1 cellular context compared by ENCODE assay signal in the genomic region with DNA sequence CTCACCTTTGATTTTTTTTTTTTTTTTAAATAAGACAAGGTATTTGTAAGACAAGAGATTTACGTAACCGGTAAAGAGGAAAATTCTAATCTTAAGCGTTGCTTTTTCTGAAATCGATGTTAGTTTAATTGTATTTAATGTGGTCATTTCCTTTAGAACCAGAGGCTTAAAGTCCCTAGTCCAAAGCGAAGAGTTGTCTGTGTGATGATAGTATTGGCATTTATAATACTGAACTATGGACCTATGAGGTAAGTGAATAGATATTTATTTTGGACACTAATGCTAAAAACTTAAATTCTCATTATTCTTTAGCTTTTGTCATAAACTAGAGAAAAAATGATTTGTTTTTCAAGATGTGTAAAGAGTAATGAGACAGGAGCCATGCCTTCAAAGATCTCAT.
TF ChIP-seq lines count a peak whose summit lies in the region.

No MANE protein-coding gene starts in this region.

TF ChIP-seq in HepG2, 621 proteins besides CTCF, POLR2A, EP300 and RAD21 (continued from another document):
- TF ChIP-seq, protein P1, sequence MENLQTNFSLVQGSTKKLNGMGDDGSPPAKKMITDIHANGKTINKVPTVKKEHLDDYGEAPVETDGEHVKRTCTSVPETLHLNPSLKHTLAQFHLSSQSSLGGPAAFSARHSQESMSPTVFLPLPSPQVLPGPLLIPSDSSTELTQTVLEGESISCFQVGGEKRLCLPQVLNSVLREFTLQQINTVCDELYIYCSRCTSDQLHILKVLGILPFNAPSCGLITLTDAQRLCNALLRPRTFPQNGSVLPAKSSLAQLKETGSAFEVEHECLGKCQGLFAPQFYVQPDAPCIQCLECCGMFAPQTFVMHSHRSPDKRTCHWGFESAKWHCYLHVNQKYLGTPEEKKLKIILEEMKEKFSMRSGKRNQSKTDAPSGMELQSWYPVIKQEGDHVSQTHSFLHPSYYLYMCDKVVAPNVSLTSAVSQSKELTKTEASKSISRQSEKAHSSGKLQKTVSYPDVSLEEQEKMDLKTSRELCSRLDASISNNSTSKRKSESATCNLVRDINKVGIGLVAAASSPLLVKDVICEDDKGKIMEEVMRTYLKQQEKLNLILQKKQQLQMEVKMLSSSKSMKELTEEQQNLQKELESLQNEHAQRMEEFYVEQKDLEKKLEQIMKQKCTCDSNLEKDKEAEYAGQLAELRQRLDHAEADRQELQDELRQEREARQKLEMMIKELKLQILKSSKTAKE (CRISPR knock-in tag; IDR thresholded peaks at IDR 0.05; ENCODE audit: borderline replicate concordance), result no peak
- TF ChIP-seq ZNF30 (CRISPR knock-in tag; IDR thresholded peaks at IDR 0.05) (no peak), IKZF4 (CRISPR knock-in tag; IDR thresholded peaks at IDR 0.05; ENCODE audit: borderline replicate concordance, low read depth, not compliant biosample characterization) (no peak), FOSL2 (CRISPR knock-in tag; IDR thresholded peaks at IDR 0.05) (no peak), CC2D1A (CRISPR knock-in tag; IDR thresholded peaks at IDR 0.05) (no peak), HNRNPUL1 (IDR thresholded peaks at IDR 0.05; ENCODE audit: low read depth, low read length) (no peak), ZBTB8A (CRISPR knock-in tag; IDR thresholded peaks at IDR 0.05; ENCODE audit: borderline replicate concordance, low read depth) (no peak), SRY (CRISPR knock-in tag; IDR thresholded peaks at IDR 0.05) (no peak), ZSCAN20 (CRISPR knock-in tag; IDR thresholded peaks at IDR 0.05; ENCODE audit: borderline replicate concordance) (no peak)
- TF ChIP-seq, protein P2, sequence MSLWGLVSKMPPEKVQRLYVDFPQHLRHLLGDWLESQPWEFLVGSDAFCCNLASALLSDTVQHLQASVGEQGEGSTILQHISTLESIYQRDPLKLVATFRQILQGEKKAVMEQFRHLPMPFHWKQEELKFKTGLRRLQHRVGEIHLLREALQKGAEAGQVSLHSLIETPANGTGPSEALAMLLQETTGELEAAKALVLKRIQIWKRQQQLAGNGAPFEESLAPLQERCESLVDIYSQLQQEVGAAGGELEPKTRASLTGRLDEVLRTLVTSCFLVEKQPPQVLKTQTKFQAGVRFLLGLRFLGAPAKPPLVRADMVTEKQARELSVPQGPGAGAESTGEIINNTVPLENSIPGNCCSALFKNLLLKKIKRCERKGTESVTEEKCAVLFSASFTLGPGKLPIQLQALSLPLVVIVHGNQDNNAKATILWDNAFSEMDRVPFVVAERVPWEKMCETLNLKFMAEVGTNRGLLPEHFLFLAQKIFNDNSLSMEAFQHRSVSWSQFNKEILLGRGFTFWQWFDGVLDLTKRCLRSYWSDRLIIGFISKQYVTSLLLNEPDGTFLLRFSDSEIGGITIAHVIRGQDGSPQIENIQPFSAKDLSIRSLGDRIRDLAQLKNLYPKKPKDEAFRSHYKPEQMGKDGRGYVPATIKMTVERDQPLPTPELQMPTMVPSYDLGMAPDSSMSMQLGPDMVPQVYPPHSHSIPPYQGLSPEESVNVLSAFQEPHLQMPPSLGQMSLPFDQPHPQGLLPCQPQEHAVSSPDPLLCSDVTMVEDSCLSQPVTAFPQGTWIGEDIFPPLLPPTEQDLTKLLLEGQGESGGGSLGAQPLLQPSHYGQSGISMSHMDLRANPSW (CRISPR knock-in tag; IDR thresholded peaks at IDR 0.05; ENCODE audit: borderline replicate concordance), result no peak
- TF ChIP-seq, protein P3, sequence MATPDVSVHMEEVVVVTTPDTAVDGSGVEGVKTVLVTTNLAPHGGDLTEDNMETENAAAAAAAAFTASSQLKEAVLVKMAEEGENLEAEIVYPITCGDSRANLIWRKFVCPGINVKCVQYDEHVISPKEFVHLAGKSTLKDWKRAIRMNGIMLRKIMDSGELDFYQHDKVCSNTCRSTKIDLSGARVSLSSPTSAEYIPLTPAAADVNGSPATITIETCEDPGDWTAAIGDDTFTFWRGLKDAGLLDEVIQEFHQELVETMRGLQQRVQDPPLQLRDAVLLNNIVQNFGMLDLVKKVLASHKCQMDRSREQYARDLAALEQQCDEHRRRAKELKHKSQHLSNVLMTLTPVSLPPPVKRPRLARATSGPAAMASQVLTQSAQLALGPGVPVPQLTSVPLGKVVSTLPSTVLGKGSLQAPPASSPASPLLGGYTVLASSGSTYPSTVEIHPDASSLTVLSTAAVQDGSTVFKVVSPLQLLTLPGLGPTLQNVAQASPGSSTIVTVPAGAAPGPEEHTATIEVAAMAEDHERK (CRISPR knock-in tag; IDR thresholded peaks at IDR 0.05; ENCODE audit: low read depth), result no peak
